ENCODE assay signal across 15 cellular contexts in the genomic region with DNA sequence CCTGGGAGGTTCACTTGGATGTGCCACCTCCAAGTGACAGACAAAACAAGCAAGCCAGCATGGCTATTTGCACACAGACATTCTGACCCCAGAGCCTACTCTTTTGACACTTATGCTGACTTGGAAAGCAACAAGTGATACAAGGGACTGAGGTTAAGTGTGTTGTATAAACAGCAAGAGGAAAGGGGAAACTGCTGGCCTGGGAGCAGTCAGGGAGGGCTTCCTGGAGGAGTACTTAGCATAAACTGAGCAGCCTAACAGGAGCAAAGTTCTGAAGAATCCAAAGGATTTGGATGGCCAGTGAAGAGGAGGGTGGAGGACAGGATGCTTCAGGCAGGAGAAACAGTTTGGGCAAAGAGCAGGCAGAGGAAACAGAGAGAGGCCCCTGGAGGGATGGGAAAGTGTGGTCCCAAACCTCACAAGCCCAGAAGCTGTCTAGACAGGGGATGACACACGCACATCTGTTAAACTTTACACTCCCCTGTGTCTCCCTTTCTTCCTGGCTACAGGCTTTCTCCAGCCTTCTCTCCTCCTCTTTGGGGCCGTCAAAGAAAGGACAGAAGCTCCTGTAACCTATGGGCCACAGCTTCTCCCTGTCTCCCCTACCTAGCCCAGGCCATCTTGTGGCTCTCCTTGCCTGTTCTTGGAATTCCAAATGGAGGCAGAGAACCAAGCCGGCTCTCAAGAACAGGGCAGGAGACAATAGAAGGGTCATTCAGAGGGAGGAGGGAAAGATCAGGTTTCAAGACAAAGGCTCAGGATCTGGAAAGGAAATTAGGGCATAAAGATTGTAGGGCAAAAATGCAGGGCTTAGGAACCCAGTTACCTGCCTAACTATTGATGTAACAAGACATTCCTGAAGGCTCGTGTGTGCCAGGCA. TPM values are rescaled to one million over a fixed set of nuclear protein-coding genes. Genes with fewer than 3 reads are reported as not detected.
A peak's percentile ranks its signal among the peaks of the same experiment; 100 is the strongest.
DNase-seq lines count a peak whose midpoint lies in the region; ATAC-seq and TF ChIP-seq lines count a peak whose summit lies in the region.
"Had no signal": no experiment of that assay in that cellular context is flagged by ENCODE, and none has a peak within 500 bp of the region (broad histone marks: within the 10 kb centered on the region; RNA-seq: fewer than 3 reads in every experiment).

No MANE protein-coding gene starts in this region.

- ATAC-seq in foreskin keratinocyte (peak; percentile 52), GM18520 (IDR thresholded peaks at IDR 0.05; ENCODE audit: unreplicated experiment) (no peak)
- ATAC-seq: psoas muscle; stimulated activated naive CD8-positive, alpha-beta T cell treated with anti-CD3 and anti-CD28 coated beads, Interleukin-15, amount 100 ng/mL, for 72 hours had no signal

- WGBS in transverse colon (ENCODE audit: low coverage in 1 of 2), 2 donors, result 58 to 70% methylated on average over 3 to 4 of the region's 4 CpGs

- in situ Hi-C loops in transverse colon (cut with MboI; ENCODE audit: low pct_ligation_motif_present in 1 of 4, low pct_unique_long_range_greater_than_20kb in 1 of 4, low sequenced_read_pairs in 3 of 4), result no loop called here

- H3K27ac ChIP-seq in foreskin keratinocyte, result no peak overlapping the region
- H3K27ac ChIP-seq in transverse colon, result no peak overlapping the region
- H3K27ac ChIP-seq: cardiac muscle cell, psoas muscle had no signal

- intact Hi-C loops in transverse colon (cut with DNase I; ENCODE audit: low total_unique reads), result no loop called here

- DNase-seq in GM03348 (ENCODE audit: low spot score) (peak; percentile 31), NCI-H69 (lab: John Stamatoyannopoulos, UW) (peak; percentile 4), foreskin keratinocyte (no peak), retina (peak; percentile 35), transverse colon (no peak)
- DNase-seq in stimulated activated CD4-positive, alpha-beta T cell treated with anti-CD3 and anti-CD28 coated beads, Interleukin-1b, Interleukin-23, amount 100 ng/mL, for 48 hours, result no peak
- DNase-seq: activated CD4-positive, alpha-beta T cell treated with anti-CD3 and anti-CD28 coated beads, Interleukin-2, amount 50 U/mL, for 48 hours; activated naive CD4-positive, alpha-beta T cell; midbrain; NCI-H146; psoas muscle; stimulated activated CD4-positive, alpha-beta T cell treated with anti-CD3 and anti-CD28 coated beads, Interleukin-4, amount 100 ng/mL, for 4 hours; stimulated activated naive CD8-positive, alpha-beta T cell treated with anti-CD3 and anti-CD28 coated beads, Interleukin-15, amount 100 ng/mL, for 72 hours had no signal

- H3K27me3 ChIP-seq in foreskin keratinocyte (no peaks in the 10 kb centered on the region), transverse colon (no peaks in the 10 kb centered on the region)
- H3K27me3 ChIP-seq: cardiac muscle cell had no signal

- no peaks in the 10 kb centered on the region for H3K9me3 ChIP-seq in transverse colon
- H3K9me3 ChIP-seq: psoas muscle had no signal

- TF ChIP-seq EP300 in transverse colon (IDR thresholded peaks at IDR 0.05; ENCODE audit: low read depth), result no peak

- TF ChIP-seq CTCF in foreskin keratinocyte (conservative IDR thresholded peaks at IDR 0.05) (no peak), transverse colon (IDR thresholded peaks at IDR 0.05) (no peak)

- no peak for TF ChIP-seq POLR2A in transverse colon (IDR thresholded peaks at IDR 0.05)

- no peak overlapping the region for H3K4me3 ChIP-seq in transverse colon
- H3K4me3 ChIP-seq: cardiac muscle cell, psoas muscle had no signal

- H3K36me3 ChIP-seq in transverse colon, result no peaks in the 10 kb centered on the region
- H3K36me3 ChIP-seq: cardiac muscle cell had no signal

- H3K4me1 ChIP-seq in foreskin keratinocyte (peaks cover 6% of the 10 kb centered on the region), transverse colon (peaks cover 0 to 28% (median 14%) of the 10 kb centered on the region in 4 donors)
- H3K4me1 ChIP-seq: psoas muscle had no signal

RNA-seq across cellular contexts. Expression of a gene that starts 19.3 kb away (rescaled TPM):
- total RNA-seq in foreskin keratinocyte, result 230 and 277 TPM in 2 replicates
- polyA plus RNA-seq in foreskin keratinocyte, result 153 and 180 TPM in 2 replicates
- 100 to 1,000 TPM; 103 to 257 (median 191) TPM for total RNA-seq in transverse colon

Comparison
In these comparisons a context has a peak if more than half of its experiments do, and no peak if none do; other contexts are left out.
1. DNase-seq: peak in GM03348 (single experiment), NCI-H69 (single experiment) and retina (single experiment); none in foreskin keratinocyte (0 of 2), stimulated activated CD4-positive, alpha-beta T cell treated with anti-CD3 and anti-CD28 coated beads, Interleukin-1b, Interleukin-23, amount 100 ng/mL, for 48 hours (single experiment) and transverse colon (single experiment).